11 cellular contexts compared by ENCODE assay signal in the genomic region with DNA sequence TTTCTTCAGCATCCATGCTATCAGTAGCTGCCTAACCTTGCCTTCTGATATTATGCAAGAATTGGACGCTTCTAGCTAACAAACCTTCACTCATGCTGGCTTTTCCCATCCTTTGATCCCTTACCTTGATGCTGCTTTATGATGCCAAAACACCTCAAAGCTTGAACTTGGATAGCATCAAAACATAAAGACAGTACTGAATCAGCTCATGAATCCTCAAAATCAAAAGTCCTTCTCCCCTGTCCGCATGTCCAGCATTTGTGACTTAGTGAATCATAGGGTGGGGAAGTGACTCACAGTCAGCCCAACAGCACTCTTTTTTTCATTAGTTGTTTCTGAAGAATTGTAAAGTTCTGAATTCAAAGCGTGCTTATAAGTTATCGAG.
DNase-seq lines count a peak whose midpoint lies in the region; ATAC-seq and TF ChIP-seq lines count a peak whose summit lies in the region.
"Had no signal": no experiment of that assay in that cellular context is flagged by ENCODE, and none has a peak within 500 bp of the region (broad histone marks: within the 10 kb centered on the region; RNA-seq: fewer than 3 reads in every experiment).

No MANE protein-coding gene starts in this region.

- POLR2A ChIA-PET in CD8-positive, alpha-beta memory T cell (lab: Charles Lee): no interaction called here

- peak overlapping the region; percentile 84 for H3K27ac ChIP-seq in CD8-positive, alpha-beta memory T cell (ENCODE audit: low read depth, low read length)
- peak overlapping the region; percentile 59 for H3K27ac ChIP-seq in mammary epithelial cell (ENCODE audit: insufficient read depth, low read depth, low read length)
- H3K27ac ChIP-seq in mesenchymal stem cell (ENCODE audit: low read length, poor library complexity, severe bottlenecking): peak overlapping the region; percentile 37

- H2BK12ac ChIP-seq in mesenchymal stem cell (ENCODE audit: low read length in 2 of 2): peak overlapping the region in 1 of 2 experiments; percentile 59

- peaks cover 5 to 22% of the 10 kb centered on the region in 2 donors for H3K27me3 Mint-ChIP-seq in CD8-positive, alpha-beta memory T cell
- H3K27me3 Mint-ChIP-seq: activated naive CD4-positive, alpha-beta T cell treated with anti-CD3 and anti-CD28 coated beads, Interleukin-2, amount 50 U/mL, for 24 hours had no signal

- peak overlapping the region in 1 of 2 experiments; percentile 24 for H3K4ac ChIP-seq in mesenchymal stem cell (ENCODE audit: low read depth in 1 of 2, low read length in 2 of 2)

- TF ChIP-seq CTCF in mammary epithelial cell (conservative IDR thresholded peaks at IDR 0.05 in 1 of 2, IDR thresholded peaks at IDR 0.05 in 1 of 2; ENCODE audit: extremely low read depth in 1 of 2, insufficient read depth in 1 of 2, low read depth in 1 of 2, low read length in 2 of 2): no peak

- H2AFZ ChIP-seq in mammary epithelial cell (ENCODE audit: low read depth, low read length) (peak overlapping the region; percentile 38), mesenchymal stem cell (ENCODE audit: low read depth, low read length) (no peak overlapping the region)

- peak overlapping the region; percentile 39 for H3K4me2 ChIP-seq in mammary epithelial cell (ENCODE audit: insufficient read depth, low read depth, low read length)
- H3K4me2 ChIP-seq in mesenchymal stem cell (ENCODE audit: low read length, poor library complexity, severe bottlenecking): no peak overlapping the region

- no peaks in the 10 kb centered on the region for H3K79me1 ChIP-seq in mesenchymal stem cell (replicated peaks; ENCODE audit: low read length, poor library complexity, severe bottlenecking)

- no peak overlapping the region for H2BK5ac ChIP-seq in mesenchymal stem cell (ENCODE audit: low read depth, low read length, poor library complexity, severe bottlenecking)

- CTCF ChIA-PET in CD8-positive, alpha-beta memory T cell (lab: Charles Lee): interaction anchor here (1.4 kb wide), 1 partner anchor 17 kb away, joined by 4 read pairs; no protein-coding TSS in a partner anchor
- CTCF ChIA-PET in mammary epithelial cell (lab: Charles Lee; ENCODE audit: low non-redundant PET): interaction anchor here (0.6 kb wide), 1 partner anchor 283 kb away, joined by 36 read pairs; no protein-coding TSS in a partner anchor

- DNase-seq in CD8-positive, alpha-beta memory T cell: no peak
- DNase-seq in M059J (ENCODE audit: low read depth) (peak; percentile 92), mammary epithelial cell (peak; percentile 87), mesenchymal stem cell (peak; percentile 85), NCI-H2227 treated with DMSO at 0.1 percent for 48 hours (lab: John Stamatoyannopoulos, UW) (no peak), 8988T (no peak)
- DNase-seq: DMS53 had no signal

- H3K4me1 ChIP-seq in CD8-positive, alpha-beta memory T cell (ENCODE audit: insufficient read depth, low read length): no peaks in the 10 kb centered on the region
- H3K4me1 ChIP-seq in mammary epithelial cell (ENCODE audit: insufficient read depth, low read length): peaks cover 30% of the 10 kb centered on the region
- H3K4me1 ChIP-seq in mesenchymal stem cell (ENCODE audit: control insufficient read depth, insufficient read depth, low read depth, low read length): peaks cover 9% of the 10 kb centered on the region

- no peak overlapping the region for H3K23ac ChIP-seq in mesenchymal stem cell (ENCODE audit: low read length in 2 of 2)

- no peak overlapping the region for H2BK15ac ChIP-seq in mesenchymal stem cell (ENCODE audit: low read depth, poor library complexity, severe bottlenecking)

- H3K4me1 Mint-ChIP-seq in CD8-positive, alpha-beta memory T cell: no peaks in the 10 kb centered on the region

- no peaks in the 10 kb centered on the region for H3K27me3 ChIP-seq in CD8-positive, alpha-beta memory T cell (ENCODE audit: insufficient read depth, low read length, poor library complexity, severe bottlenecking)
- H3K27me3 ChIP-seq in mammary epithelial cell (ENCODE audit: insufficient read depth, low read length): no peaks in the 10 kb centered on the region
- no peaks in the 10 kb centered on the region for H3K27me3 ChIP-seq in mesenchymal stem cell (ENCODE audit: control insufficient read depth in 1 of 2, insufficient read depth in 1 of 2, low read length in 2 of 2)

- no peak overlapping the region for H3K4me3 ChIP-seq in CD8-positive, alpha-beta memory T cell (ENCODE audit: low read length)
- H3K4me3 ChIP-seq in mammary epithelial cell (replicated peaks in 1 of 3; ENCODE audit: insufficient read depth in 1 of 3, low read depth in 2 of 3, low read length in 3 of 3) (no peak overlapping the region), mesenchymal stem cell (ENCODE audit: insufficient read depth in 1 of 2, low read depth in 1 of 2, low read length in 2 of 2) (peak overlapping the region in 1 of 2 experiments; percentile 48)

- no peak overlapping the region for H3K4me3 Mint-ChIP-seq in CD8-positive, alpha-beta memory T cell
- H3K4me3 Mint-ChIP-seq: activated naive CD4-positive, alpha-beta T cell treated with anti-CD3 and anti-CD28 coated beads, Interleukin-2, amount 50 U/mL, for 24 hours; T-helper 1 cell treated with Interleukin-12 subunit alpha and Interleukin-12 subunit beta and Interleukin-4 antibody, amounts not matched to agents 30 μg/mL and 1 μg/mL, for 36 hours had no signal

- no peak overlapping the region for H3K18ac ChIP-seq in mesenchymal stem cell (ENCODE audit: low read depth in 1 of 2, low read length in 2 of 2)

- no peak overlapping the region for H2AK5ac ChIP-seq in mesenchymal stem cell (ENCODE audit: low read length, severe bottlenecking)

- no peak overlapping the region for H3K9ac ChIP-seq in mammary epithelial cell (ENCODE audit: insufficient read depth, low read length)
- peak overlapping the region; percentile 84 for H3K9ac ChIP-seq in mesenchymal stem cell (ENCODE audit: low read length)

- whole genome bisulfite sequencing in mammary epithelial cell (ENCODE audit: low coverage, missing lambda C conversion rate): 53% methylated on average over 4 of the region's 4 CpGs
- WGBS in mesenchymal stem cell: 7% methylated on average over 1 of the region's 4 CpGs

- dilution Hi-C loops in mammary epithelial cell (cut with HindIII; ENCODE audit: low sequenced_read_pairs): no loop called here

- H4K20me1 ChIP-seq in mammary epithelial cell (ENCODE audit: insufficient read depth, low read length): no peaks in the 10 kb centered on the region

- H2BK120ac ChIP-seq in mesenchymal stem cell (ENCODE audit: low read depth, low read length): no peak overlapping the region

- H3K9me3 Mint-ChIP-seq in CD8-positive, alpha-beta memory T cell: peaks cover 0 to 2% (median 0%) of the 10 kb centered on the region in 5 donors
- H3K9me3 Mint-ChIP-seq: T-helper 1 cell treated with Interleukin-12 subunit alpha and Interleukin-12 subunit beta and Interleukin-4 antibody, amounts not matched to agents 30 μg/mL and 1 μg/mL, for 36 hours had no signal

- H3K36me3 ChIP-seq in CD8-positive, alpha-beta memory T cell (ENCODE audit: insufficient read depth, low read length): no peaks in the 10 kb centered on the region
- H3K36me3 ChIP-seq in mammary epithelial cell (ENCODE audit: insufficient read depth, low read length) (no peaks in the 10 kb centered on the region), mesenchymal stem cell (ENCODE audit: control insufficient read depth in 1 of 2, insufficient read depth in 2 of 2, low read depth in 1 of 2, low read length in 2 of 2) (no peaks in the 10 kb centered on the region)

- H3K79me2 ChIP-seq in mammary epithelial cell (ENCODE audit: insufficient read depth, low read length): no peaks in the 10 kb centered on the region

- peaks cover 0 to 5% (median 0%) of the 10 kb centered on the region in 3 donors for H3K36me3 Mint-ChIP-seq in CD8-positive, alpha-beta memory T cell
- H3K36me3 Mint-ChIP-seq: activated naive CD4-positive, alpha-beta T cell treated with anti-CD3 and anti-CD28 coated beads, Interleukin-2, amount 50 U/mL, for 24 hours had no signal

- no peaks in the 10 kb centered on the region for H3K9me3 ChIP-seq in CD8-positive, alpha-beta memory T cell (ENCODE audit: low read length)
- H3K9me3 ChIP-seq in mammary epithelial cell (replicated peaks; ENCODE audit: insufficient read depth, low read length): no peaks in the 10 kb centered on the region
- H3K9me3 ChIP-seq in mesenchymal stem cell (ENCODE audit: control insufficient read depth, low read length): no peaks in the 10 kb centered on the region

- intact Hi-C loops in mammary epithelial cell (cut with micrococcal nuclease): no loop called here

- no TSS peak for BruUV-seq in mammary epithelial cell (replicated peaks; lab: Mats Ljungman, UMichigan)

- no peak overlapping the region for H3K27ac Mint-ChIP-seq in CD8-positive, alpha-beta memory T cell
- H3K27ac Mint-ChIP-seq: activated naive CD4-positive, alpha-beta T cell treated with anti-CD3 and anti-CD28 coated beads, Interleukin-2, amount 50 U/mL, for 24 hours; T-helper 1 cell treated with Interleukin-12 subunit alpha and Interleukin-12 subunit beta and Interleukin-4 antibody, amounts not matched to agents 30 μg/mL and 1 μg/mL, for 36 hours had no signal

- no peak overlapping the region for H3K14ac ChIP-seq in mesenchymal stem cell (ENCODE audit: low read length in 2 of 2)

- ATAC-seq in HG03378 (IDR thresholded peaks at IDR 0.05; ENCODE audit: unreplicated experiment) (no peak), GM18498 (IDR thresholded peaks at IDR 0.05; ENCODE audit: unreplicated experiment) (no peak)

- no peak overlapping the region for H4K8ac ChIP-seq in mesenchymal stem cell (ENCODE audit: low read length)

- in situ Hi-C loops in mammary epithelial cell (cut with MboI; ENCODE audit: low sequenced_read_pairs in 2 of 2): loop anchor here in 1 of 2 donors (25.0 kb wide), 1 partner anchor 1087 kb away; no protein-coding TSS in a partner anchor

- H4K91ac ChIP-seq in mesenchymal stem cell (ENCODE audit: low read length): no peak overlapping the region

Comparison
In these comparisons a context has a peak if more than half of its experiments do, and no peak if none do; other contexts are left out.
1. DNase-seq: peak in M059J (single experiment), mammary epithelial cell (single experiment) and mesenchymal stem cell (single experiment); none in CD8-positive, alpha-beta memory T cell (0 of 5), NCI-H2227 treated with DMSO at 0.1 percent for 48 hours (single experiment) and 8988T (single experiment).
2. Peak in every context shown above with its lines, with median percentiles within 50 percentile points of each other: H3K27ac ChIP-seq.